Comparison of ENCODE assay signal across 34 cellular contexts in the genomic region with DNA sequence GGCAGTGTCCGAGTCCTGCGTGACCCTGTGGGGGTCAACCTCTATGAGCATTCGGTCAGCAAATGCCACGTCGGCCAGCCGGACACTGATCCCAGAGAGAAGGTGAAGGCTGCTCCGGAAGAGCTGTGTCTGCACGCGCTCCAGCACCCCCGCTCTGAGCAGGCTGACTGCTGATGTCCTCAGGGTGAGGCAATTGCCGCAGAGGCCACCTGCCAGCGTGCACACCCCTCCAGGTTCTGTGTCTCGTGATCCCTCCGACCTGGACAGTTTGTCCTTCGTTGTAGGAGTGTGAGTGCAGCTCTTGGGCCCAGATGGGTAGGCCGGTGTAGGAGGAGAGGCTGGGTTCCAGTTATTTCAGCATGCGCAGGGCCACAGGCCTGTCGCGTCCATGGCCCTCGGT. TPM values are rescaled to one million over a fixed set of nuclear protein-coding genes. Genes with fewer than 3 reads are reported as not detected.
"Had no signal": no experiment of that assay in that cellular context is flagged by ENCODE, and none has a peak within 500 bp of the region (broad histone marks: within the 10 kb centered on the region; RNA-seq: fewer than 3 reads in every experiment).

No MANE protein-coding gene starts in this region.

- H3K9me3 ChIP-seq: adrenal gland, body of pancreas, breast epithelium had no signal

- FAIRE-seq: astrocyte, TTC549 had no signal

- ATAC-seq: activated CD8-positive, alpha-beta T cell treated with anti-CD3 and anti-CD28 coated beads for 36 hours; activated naive CD4-positive, alpha-beta T cell treated with anti-CD3 and anti-CD28 coated beads, Interleukin-2, amount 50 U/mL, for 72 hours; activated T-cell treated with anti-CD3 and anti-CD28 coated beads, Interleukin-2, amount 50 U/mL, for 4 hours; activated T-cell treated with anti-CD3 and anti-CD28 coated beads, Interleukin-2, amount 50 U/mL, for 72 hours; activated T-helper 17 cell treated with anti-CD3 and anti-CD28 coated beads, Interleukin-2, amount 50 U/mL, for 72 hours; body of pancreas; T-cell; T-helper 17 cell had no signal

- H3K4me3 Mint-ChIP-seq: activated B cell treated with CpG ODN at 0.5 μM for 24 hours; activated CD4-positive, alpha-beta memory T cell treated with anti-CD3 and anti-CD28 coated beads for 36 hours; activated CD4-positive, alpha-beta T cell treated with anti-CD3 and anti-CD28 coated beads, Interleukin-2, amount 10 ng/mL, durations not matched to agents 24 days and 14 days; activated CD8-positive, alpha-beta T cell treated with anti-CD3 and anti-CD28 coated beads for 36 hours; activated naive CD4-positive, alpha-beta T cell treated with anti-CD3 and anti-CD28 coated beads for 36 hours; activated naive CD8-positive, alpha-beta T cell treated with anti-CD3 and anti-CD28 coated beads for 36 hours; activated T-cell treated with anti-CD3 and anti-CD28 coated beads, Interleukin-2, amount 50 U/mL, for 4 hours; activated T-cell treated with anti-CD3 and anti-CD28 coated beads, Interleukin-2, amount 50 U/mL, for 72 hours; activated T-helper 1 cell treated with anti-CD3 and anti-CD28 coated beads, Interleukin-12 subunit alpha, Interleukin-12 subunit beta, Interleukin-2, Interleukin-4 antibody, amounts not matched to agents 30 ng/mL and 10 ng/mL and 1 ng/mL, durations not matched to agents 14 hours and 24 hours and 36 hours; activated T-helper 17 cell treated with anti-CD3 and anti-CD28 coated beads, Interleukin-2, amount 50 U/mL, for 72 hours; T-cell; T-helper 17 cell had no signal

- DNase-seq: activated B cell treated with CpG ODN at 0.5 μM for 24 hours; activated CD4-positive, alpha-beta memory T cell treated with anti-CD3 and anti-CD28 coated beads for 36 hours; activated CD4-positive, alpha-beta T cell treated with anti-CD3 and anti-CD28 coated beads for 4 hours; activated CD4-positive, alpha-beta T cell treated with anti-CD3 and anti-CD28 coated beads, Interleukin-2, amount 10 ng/mL, durations not matched to agents 24 days and 14 days; activated CD4-positive, alpha-beta T cell treated with anti-CD3 and anti-CD28 coated beads, Interleukin-2, amount 50 U/mL, for 1 hour; activated CD4-positive, alpha-beta T cell treated with anti-CD3 and anti-CD28 coated beads, Interleukin-2, amount 50 U/mL, for 4 hours; activated CD4-positive, CD25-positive, alpha-beta regulatory T cell treated with anti-CD3 and anti-CD28 coated beads, Interleukin-2, amount 50 U/mL, for 72 hours; activated CD8-positive, alpha-beta memory T cell treated with anti-CD3 and anti-CD28 coated beads, Interleukin-2, amount 50 U/mL, for 4 hours; activated CD8-positive, alpha-beta T cell treated with anti-CD3 and anti-CD28 coated beads for 36 hours; activated effector memory CD4-positive, alpha-beta T cell treated with anti-CD3 and anti-CD28 coated beads, Interleukin-2, amount 50 U/mL, for 16 hours; activated gamma-delta T cell treated with Interleukin-2 at 50 U/mL for 16 hours; activated naive CD4-positive, alpha-beta T cell; activated naive CD4-positive, alpha-beta T cell treated with anti-CD3 and anti-CD28 coated beads for 36 hours; activated naive CD4-positive, alpha-beta T cell treated with anti-CD3 and anti-CD28 coated beads, Interleukin-2, amount 50 U/mL, for 16 hours; activated naive CD8-positive, alpha-beta T cell treated with anti-CD3 and anti-CD28 coated beads for 36 hours; activated T-cell treated with anti-CD3 and anti-CD28 coated beads for 4 hours; activated T-cell treated with anti-CD3 and anti-CD28 coated beads, Interleukin-2, amount 50 U/mL, for 1 hour; activated T-cell treated with anti-CD3 and anti-CD28 coated beads, Interleukin-2, amount 50 U/mL, for 4 hours; activated T-cell treated with anti-CD3 and anti-CD28 coated beads, Interleukin-2, amount 50 U/mL, for 72 hours; adrenal gland; amniotic stem cell; body of pancreas; brain microvascular endothelial cell; central memory CD4-positive, alpha-beta T cell; T-cell; T-helper 17 cell had no signal

- H3K36me3 Mint-ChIP-seq: activated naive CD4-positive, alpha-beta T cell treated with anti-CD3 and anti-CD28 coated beads, Interleukin-2, amount 50 U/mL, for 72 hours; activated naive CD8-positive, alpha-beta T cell treated with anti-CD3 and anti-CD28 coated beads for 36 hours; T-cell had no signal

- H3K4me1 Mint-ChIP-seq: activated B cell treated with CpG ODN at 0.5 μM for 24 hours; activated CD4-positive, alpha-beta T cell treated with anti-CD3 and anti-CD28 coated beads, Interleukin-2, amount 10 ng/mL, durations not matched to agents 24 days and 14 days; activated naive CD8-positive, alpha-beta T cell treated with anti-CD3 and anti-CD28 coated beads for 36 hours; T-cell; T-helper 17 cell had no signal

- H3K4me1 ChIP-seq: breast epithelium had no signal

- H3K9me3 Mint-ChIP-seq: activated B cell treated with CpG ODN at 0.5 μM for 24 hours; activated CD4-positive, alpha-beta memory T cell treated with anti-CD3 and anti-CD28 coated beads for 36 hours; activated CD4-positive, alpha-beta T cell treated with anti-CD3 and anti-CD28 coated beads, Interleukin-2, amount 10 ng/mL, durations not matched to agents 24 days and 14 days; activated CD8-positive, alpha-beta T cell treated with anti-CD3 and anti-CD28 coated beads for 36 hours; activated naive CD4-positive, alpha-beta T cell treated with anti-CD3 and anti-CD28 coated beads for 36 hours; activated naive CD4-positive, alpha-beta T cell treated with anti-CD3 and anti-CD28 coated beads, Interleukin-2, amount 50 U/mL, for 72 hours; activated naive CD8-positive, alpha-beta T cell treated with anti-CD3 and anti-CD28 coated beads for 36 hours; activated T-cell treated with anti-CD3 and anti-CD28 coated beads, Interleukin-2, amount 50 U/mL, for 4 hours; activated T-cell treated with anti-CD3 and anti-CD28 coated beads, Interleukin-2, amount 50 U/mL, for 72 hours; activated T-helper 1 cell treated with anti-CD3 and anti-CD28 coated beads, Interleukin-12 subunit alpha, Interleukin-12 subunit beta, Interleukin-2, Interleukin-4 antibody, amounts not matched to agents 30 ng/mL and 10 ng/mL and 1 ng/mL, durations not matched to agents 14 hours and 24 hours and 36 hours; activated T-helper 17 cell treated with anti-CD3 and anti-CD28 coated beads, Interleukin-2, amount 50 U/mL, for 72 hours; T-cell had no signal

- H3K27me3 ChIP-seq: adrenal gland, body of pancreas, brain microvascular endothelial cell, breast epithelium had no signal

- H3K27ac ChIP-seq: adrenal gland, body of pancreas, brain microvascular endothelial cell, breast epithelium, VCaP had no signal

- H3K36me3 ChIP-seq: brain microvascular endothelial cell, breast epithelium had no signal

- H3K4me3 ChIP-seq: adrenal gland, body of pancreas, breast epithelium had no signal

- H3K27ac Mint-ChIP-seq: activated B cell treated with CpG ODN at 0.5 μM for 24 hours; activated CD4-positive, alpha-beta memory T cell treated with anti-CD3 and anti-CD28 coated beads for 36 hours; activated CD4-positive, alpha-beta T cell treated with anti-CD3 and anti-CD28 coated beads, Interleukin-2, amount 10 ng/mL, durations not matched to agents 24 days and 14 days; activated CD8-positive, alpha-beta T cell treated with anti-CD3 and anti-CD28 coated beads for 36 hours; activated naive CD4-positive, alpha-beta T cell treated with anti-CD3 and anti-CD28 coated beads for 36 hours; activated naive CD4-positive, alpha-beta T cell treated with anti-CD3 and anti-CD28 coated beads, Interleukin-2, amount 50 U/mL, for 72 hours; activated naive CD8-positive, alpha-beta T cell treated with anti-CD3 and anti-CD28 coated beads for 36 hours; activated T-cell treated with anti-CD3 and anti-CD28 coated beads, Interleukin-2, amount 50 U/mL, for 72 hours; activated T-helper 1 cell treated with anti-CD3 and anti-CD28 coated beads, Interleukin-12 subunit alpha, Interleukin-12 subunit beta, Interleukin-2, Interleukin-4 antibody, amounts not matched to agents 30 ng/mL and 10 ng/mL and 1 ng/mL, durations not matched to agents 14 hours and 24 hours and 36 hours; activated T-helper 17 cell treated with anti-CD3 and anti-CD28 coated beads, Interleukin-2, amount 50 U/mL, for 72 hours; T-cell; T-helper 17 cell had no signal

- H3K27me3 Mint-ChIP-seq: activated B cell treated with CpG ODN at 0.5 μM for 24 hours; activated CD4-positive, alpha-beta memory T cell treated with anti-CD3 and anti-CD28 coated beads for 36 hours; activated CD4-positive, alpha-beta T cell treated with anti-CD3 and anti-CD28 coated beads, Interleukin-2, amount 10 ng/mL, durations not matched to agents 24 days and 14 days; activated CD8-positive, alpha-beta T cell treated with anti-CD3 and anti-CD28 coated beads for 36 hours; activated naive CD8-positive, alpha-beta T cell treated with anti-CD3 and anti-CD28 coated beads for 36 hours; activated T-helper 17 cell treated with anti-CD3 and anti-CD28 coated beads, Interleukin-2, amount 50 U/mL, for 72 hours; T-cell; T-helper 17 cell had no signal

RNA-seq across cellular contexts. Expression of a gene that starts 55.3 kb away (rescaled TPM):
- total RNA-seq: activated CD8-positive, alpha-beta memory T cell treated with anti-CD3 and anti-CD28 coated beads for 36 hours; astrocyte had no signal
